In the genomic region with DNA sequence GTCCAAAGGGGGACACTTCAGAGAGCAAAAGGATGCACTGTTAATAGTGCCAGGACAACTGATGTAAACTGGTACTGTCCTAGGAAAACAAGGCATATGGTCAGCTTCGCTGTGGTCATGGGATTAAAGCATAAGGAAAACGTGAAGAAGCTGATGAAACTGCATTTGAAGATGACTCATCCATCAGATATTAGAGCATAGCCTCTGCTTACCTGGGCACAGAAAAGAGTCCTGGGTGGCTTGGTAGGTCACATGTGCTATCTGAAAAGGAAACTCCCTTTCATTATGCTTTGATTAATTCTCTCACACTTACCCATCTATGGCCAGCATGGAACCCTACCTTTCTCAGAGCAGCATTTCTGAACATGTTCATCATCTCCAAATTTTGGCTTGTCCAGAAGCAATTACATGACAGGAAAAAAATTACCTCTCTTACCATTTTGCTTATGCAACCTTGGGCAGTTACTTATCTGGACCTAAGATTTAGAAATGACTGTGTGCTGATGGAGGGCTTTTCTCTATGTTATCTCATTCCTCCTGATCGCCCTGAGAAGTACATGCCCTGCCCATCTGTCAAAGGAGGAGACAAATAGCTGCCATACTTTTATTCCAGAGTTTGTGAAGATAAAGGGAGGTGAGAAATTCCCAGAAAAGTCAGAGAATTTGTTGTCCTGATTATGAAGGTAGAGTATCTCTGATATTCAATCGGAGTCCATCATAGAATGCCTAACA, we compare ENCODE assay signal across 20 cellular contexts.
"Had no signal": no experiment of that assay in that cellular context is flagged by ENCODE, and none has a peak within 500 bp of the region (broad histone marks: within the 10 kb centered on the region; RNA-seq: fewer than 3 reads in every experiment).

No MANE protein-coding gene starts in this region.

- H3K4me1 ChIP-seq: body of pancreas, left ventricle myocardium inferior, uterus had no signal

- H3K9me3 ChIP-seq: body of pancreas, left ventricle myocardium inferior, testis, uterus had no signal

- H3K27me3 ChIP-seq: body of pancreas, testis, uterus had no signal

- H3K36me3 ChIP-seq: left ventricle myocardium inferior, uterus had no signal

- DNase-seq: activated CD4-positive, alpha-beta T cell treated with anti-CD3 and anti-CD28 coated beads, Interleukin-2, amount 10 ng/mL, durations not matched to agents 7 days and 5 days; activated CD8-positive, alpha-beta T cell treated with anti-CD3 and anti-CD28 coated beads for 36 hours; activated gamma-delta T cell; activated naive CD4-positive, alpha-beta T cell treated with anti-CD3 and anti-CD28 coated beads, Interleukin-2, amount 50 U/mL, for 16 hours; activated naive CD8-positive, alpha-beta T cell treated with anti-CD3 and anti-CD28 coated beads, Interleukin-2, amount 50 U/mL, for 24 hours; anterior cingulate cortex; body of pancreas; caudate nucleus; effector CD8-positive, alpha-beta T cell; kidney glomerular epithelial cell; left ventricle myocardium inferior; stimulated activated CD4-positive, alpha-beta T cell treated with anti-CD3 and anti-CD28 coated beads, Interleukin-2, amount 100 ng/mL, for 48 hours; stimulated activated CD8-positive, alpha-beta memory T cell treated with anti-CD3 and anti-CD28 coated beads, Interleukin-4, amount 100 ng/mL, for 48 hours; stimulated activated naive CD4-positive, alpha-beta T cell; testis; uterus had no signal

- ATAC-seq: activated CD4-positive, CD25-positive, alpha-beta regulatory T cell treated with anti-CD3 and anti-CD28 coated beads, Interleukin-2, amount 50 U/mL, for 24 hours; activated CD8-positive, alpha-beta T cell treated with anti-CD3 and anti-CD28 coated beads for 36 hours; activated naive CD8-positive, alpha-beta T cell treated with anti-CD3 and anti-CD28 coated beads, Interleukin-2, amount 50 U/mL, for 24 hours; body of pancreas; sciatic nerve had no signal

- H3K4me3 ChIP-seq: body of pancreas, left ventricle myocardium inferior, smooth muscle cell, testis, uterus had no signal

- H3K27ac ChIP-seq: body of pancreas, left ventricle myocardium inferior, testis, uterus, VCaP had no signal

- H3K4me2 ChIP-seq: smooth muscle cell had no signal
